ENCODE assay signal across 14 cellular contexts in genomic region chr7:100433276-100433591, GRCh38. TPM values are rescaled to one million over a fixed set of nuclear protein-coding genes. Genes with fewer than 3 reads are reported as not detected.
DNase-seq lines count a peak whose midpoint lies in the region; ATAC-seq and TF ChIP-seq lines count a peak whose summit lies in the region.
"Had no signal": no experiment of that assay in that cellular context is flagged by ENCODE, and none has a peak within 500 bp of the region (broad histone marks: within the 10 kb centered on the region; RNA-seq: fewer than 3 reads in every experiment).

No MANE protein-coding gene starts in this region.

- H3K4me1 ChIP-seq in Panc1 (ENCODE audit: control insufficient read depth, insufficient read depth, low read length), result peaks cover 43% of the 10 kb centered on the region
- H3K4me1 ChIP-seq in stomach, result peaks cover 36 to 62% (median 59%) of the 10 kb centered on the region in 4 donors
- H3K4me1 ChIP-seq in esophagus muscularis mucosa, result peaks cover 34 to 64% (median 56%) of the 10 kb centered on the region in 4 donors

- H3K9me3 ChIP-seq in Panc1 (ENCODE audit: control insufficient read depth, insufficient read depth, low read depth, low read length) (no peaks in the 10 kb centered on the region), stomach (no peaks in the 10 kb centered on the region), esophagus muscularis mucosa (no peaks in the 10 kb centered on the region)

- no peaks in the 10 kb centered on the region for H3K27me3 Mint-ChIP-seq in activated T-cell treated with anti-CD3 and anti-CD28 coated beads, Interleukin-2, amount 50 U/mL, for 72 hours (ENCODE audit: low read depth)
- no peaks in the 10 kb centered on the region for H3K27me3 Mint-ChIP-seq in dendritic cell treated with granulocyte-macrophage colony-stimulating factor and Interleukin-4, amounts not matched to agents 40 ng/mL and 50 ng/mL, for 4 days

- TF ChIP-seq CTCF in Panc1 (IDR thresholded peaks at IDR 0.05), result no peak
- TF ChIP-seq CTCF in stomach (IDR thresholded peaks at IDR 0.05), result no peak
- no peak for TF ChIP-seq CTCF in esophagus muscularis mucosa (IDR thresholded peaks at IDR 0.05)

- no peak for DNase-seq in activated T-cell treated with anti-CD3 and anti-CD28 coated beads, Interleukin-2, amount 50 U/mL, for 72 hours
- DNase-seq in activated T-cell treated with anti-CD3 and anti-CD28 coated beads, Interleukin-2, amount 50 U/mL, for 1 hour, result no peak
- DNase-seq in Panc1 (ENCODE audit: low read depth, low spot score), result no peak
- no peak for DNase-seq in stomach
- no peak for DNase-seq in glomerular visceral epithelial cell (ENCODE audit: extremely low spot score)
- DNase-seq in esophagus muscularis mucosa (ENCODE audit: extremely low spot score), result no peak
- no peak for DNase-seq in NCI-H2171 treated with DMSO at 0.1 percent for 48 hours (lab: John Stamatoyannopoulos, UW)
- DNase-seq: DMS53, NCI-H1105 treated with DMSO at 0.1 percent for 48 hours, NCI-H446 had no signal

- no peaks in the 10 kb centered on the region for H3K9me3 Mint-ChIP-seq in activated T-cell treated with anti-CD3 and anti-CD28 coated beads, Interleukin-2, amount 50 U/mL, for 72 hours
- no peaks in the 10 kb centered on the region for H3K9me3 Mint-ChIP-seq in dendritic cell treated with granulocyte-macrophage colony-stimulating factor and Interleukin-4, amounts not matched to agents 40 ng/mL and 50 ng/mL, for 4 days

- H3K4me1 Mint-ChIP-seq in activated T-cell treated with anti-CD3 and anti-CD28 coated beads, Interleukin-2, amount 50 U/mL, for 72 hours (ENCODE audit: low read depth), result peaks cover 52% of the 10 kb centered on the region
- H3K4me1 Mint-ChIP-seq in dendritic cell treated with granulocyte-macrophage colony-stimulating factor and Interleukin-4, amounts not matched to agents 40 ng/mL and 50 ng/mL, for 4 days (ENCODE audit: low read depth), result peaks cover 58% of the 10 kb centered on the region

- peaks cover 16 to 34% of the 10 kb centered on the region in 2 donors for H3K36me3 Mint-ChIP-seq in activated T-cell treated with anti-CD3 and anti-CD28 coated beads, Interleukin-2, amount 50 U/mL, for 72 hours (ENCODE audit: insufficient read depth in 2 of 2)
- H3K36me3 Mint-ChIP-seq in dendritic cell treated with granulocyte-macrophage colony-stimulating factor and Interleukin-4, amounts not matched to agents 40 ng/mL and 50 ng/mL, for 4 days (ENCODE audit: low read depth), result peaks cover 79% of the 10 kb centered on the region

- 63 to 76% (median 71%) methylated on average over 3 to 4 of the region's 4 CpGs for WGBS in stomach, 5 donors
- 70% methylated on average over 4 of the region's 4 CpGs for WGBS in esophagus muscularis mucosa

- no peaks in the 10 kb centered on the region; the same call in 1 of the 2 replicates for H3K36me3 ChIP-seq in Panc1 (ENCODE audit: control insufficient read depth, insufficient read depth, low read length)
- peaks cover 12 to 43% (median 32%) of the 10 kb centered on the region in 4 donors for H3K36me3 ChIP-seq in stomach
- H3K36me3 ChIP-seq in esophagus muscularis mucosa, result peaks cover 8 to 41% (median 36%) of the 10 kb centered on the region in 4 donors
- H3K36me3 ChIP-seq: neural progenitor cell had no signal

- in situ Hi-C loops in Panc1 (cut with HindIII; ENCODE audit: low pct_unique_long_range_greater_than_20kb, low sequenced_read_pairs), result no loop called here

- no peaks in the 10 kb centered on the region for H3K27me3 ChIP-seq in Panc1 (ENCODE audit: control insufficient read depth, insufficient read depth, low read length)
- no peaks in the 10 kb centered on the region for H3K27me3 ChIP-seq in stomach
- H3K27me3 ChIP-seq in esophagus muscularis mucosa, result peaks cover 0 to 6% (median 0%) of the 10 kb centered on the region in 4 donors
- H3K27me3 ChIP-seq: neural progenitor cell had no signal

- ATAC-seq in activated T-cell treated with anti-CD3 and anti-CD28 coated beads, Interleukin-2, amount 50 U/mL, for 72 hours (replicated peaks in 1 of 2), result no peak
- no peak for ATAC-seq in Panc1

- H3K4me3 ChIP-seq in Panc1 (ENCODE audit: low read depth in 2 of 2, low read length in 2 of 2) (peak overlapping the region in 1 of 2 experiments; percentile 10; a peak in 1 of 4 replicates), stomach (no peak overlapping the region), esophagus muscularis mucosa (no peak overlapping the region)

- POLR2A ChIA-PET in Panc1 (lab: Charles Lee), result no interaction called here

- TF ChIP-seq EP300 in stomach (IDR thresholded peaks at IDR 0.05) (no peak), esophagus muscularis mucosa (IDR thresholded peaks at IDR 0.05) (no peak)

- BruUV-seq in Panc1 (replicated peaks; lab: Mats Ljungman, UMichigan), result no TSS peak

- intact Hi-C loops in Panc1 (cut with micrococcal nuclease; ENCODE audit: unreplicated experiment), result no loop called here
- intact Hi-C loops in dendritic cell treated with granulocyte-macrophage colony-stimulating factor and Interleukin-4, amounts not matched to agents 40 ng/mL and 50 ng/mL, for 4 days (cut with micrococcal nuclease), result no loop called here
- intact Hi-C loops in stomach (cut with DNase I; ENCODE audit: low total_unique reads), result no loop called here
- intact Hi-C loops in esophagus muscularis mucosa (cut with DNase I), result no loop called here

- H3K27ac ChIP-seq in Panc1 (ENCODE audit: low read length) (peak overlapping the region; percentile 98), stomach (peak overlapping the region in 3 of 5 donors; percentile 8 to 100 (median 24)), esophagus muscularis mucosa (replicated peaks in 1 of 4) (peak overlapping the region in 2 of 4 donors; percentile 11 to 96)

- TF ChIP-seq POLR2A in stomach (IDR thresholded peaks at IDR 0.05) (no peak), esophagus muscularis mucosa (IDR thresholded peaks at IDR 0.05; ENCODE audit: low read depth) (no peak)

- H3K27ac Mint-ChIP-seq in activated T-cell treated with anti-CD3 and anti-CD28 coated beads, Interleukin-2, amount 50 U/mL, for 72 hours, result peak overlapping the region; percentile 69
- peak overlapping the region; percentile 35 for H3K27ac Mint-ChIP-seq in dendritic cell treated with granulocyte-macrophage colony-stimulating factor and Interleukin-4, amounts not matched to agents 40 ng/mL and 50 ng/mL, for 4 days

- H3K4me3 Mint-ChIP-seq in activated T-cell treated with anti-CD3 and anti-CD28 coated beads, Interleukin-2, amount 50 U/mL, for 72 hours, result peak overlapping the region; percentile 84 to 95
- H3K4me3 Mint-ChIP-seq in dendritic cell treated with granulocyte-macrophage colony-stimulating factor and Interleukin-4, amounts not matched to agents 40 ng/mL and 50 ng/mL, for 4 days, result no peak overlapping the region

- CTCF ChIA-PET in Panc1 (lab: Charles Lee), result no interaction called here

RNA-seq across cellular contexts. Expression of gene PPP1R35, which starts 3.1 kb away (rescaled TPM):
- 10 to 100 TPM; 59.0 to 68.8 TPM for total RNA-seq in activated T-cell treated with anti-CD3 and anti-CD28 coated beads, Interleukin-2, amount 50 U/mL, for 72 hours
- total RNA-seq in Panc1 (2021; ENCODE audit: unreplicated experiment) (74.4 TPM), stomach (100 to 1,000 TPM in 1 of 5 donors, 10 to 100 TPM in 1, 1 to 10 TPM in 2, not detected in 1; 6.2 to 226 (median 38.9) TPM), esophagus muscularis mucosa (10 to 100 TPM; 24.5 to 35.1 (median 27.0) TPM)
- polyA plus RNA-seq in Panc1 (2012; ENCODE audit: insufficient read length), result 63.9 TPM
- 10 to 100 TPM; 29.5 to 78.0 (median 39.5) TPM for polyA plus RNA-seq in stomach

RNA-seq across cellular contexts. Expression of gene MEPCE, which starts 3.6 kb away (rescaled TPM):
- total RNA-seq in activated T-cell treated with anti-CD3 and anti-CD28 coated beads, Interleukin-2, amount 50 U/mL, for 72 hours, result 10 to 100 TPM; 61.0 to 66.7 TPM
- total RNA-seq in Panc1 (2021; ENCODE audit: unreplicated experiment) (72.1 TPM), stomach (100 to 1,000 TPM in 1 of 5 donors, 10 to 100 TPM in 4; 14.1 to 117 (median 28.1) TPM), esophagus muscularis mucosa (10 to 100 TPM; 21.2 to 44.9 (median 40.6) TPM)
- polyA plus RNA-seq in Panc1 (2012; ENCODE audit: insufficient read length), result 77.1 TPM
- polyA plus RNA-seq in stomach, result 10 to 100 TPM; 17.4 to 21.4 (median 20.0) TPM

RNA-seq across cellular contexts. Expression of gene ZCWPW1, which starts 4.7 kb away (rescaled TPM):
- total RNA-seq in activated T-cell treated with anti-CD3 and anti-CD28 coated beads, Interleukin-2, amount 50 U/mL, for 72 hours, result 1 to 10 TPM; 5.9 to 6.5 TPM
- 6.5 TPM for total RNA-seq in Panc1 (2021; ENCODE audit: unreplicated experiment)
- polyA plus RNA-seq in Panc1 (2012; ENCODE audit: insufficient read length), result 4.2 TPM
- 10 to 100 TPM in 2 of 5 donors, 1 to 10 TPM in 1, under 1 TPM in 1, not detected in 1; 0.89 to 44.3 (median 10.9) TPM for total RNA-seq in stomach
- polyA plus RNA-seq in stomach, result 10 to 100 TPM in 1 of 3 donors, 1 to 10 TPM in 2; 4.9 to 11.7 (median 5.2) TPM
- 1 to 10 TPM; 2.9 to 7.6 (median 5.8) TPM for total RNA-seq in esophagus muscularis mucosa

RNA-seq across cellular contexts. Expression of gene SPACDR, which starts 30.8 kb away (rescaled TPM):
- 1 to 10 TPM; 5.4 to 5.6 TPM for total RNA-seq in activated T-cell treated with anti-CD3 and anti-CD28 coated beads, Interleukin-2, amount 50 U/mL, for 72 hours
- 1.5 TPM for total RNA-seq in Panc1 (2021; ENCODE audit: unreplicated experiment)
- polyA plus RNA-seq in Panc1 (2012; ENCODE audit: insufficient read length), result 2.5 TPM
- 1 to 10 TPM in 1 of 5 donors, not detected in 4; 2.3 TPM for total RNA-seq in stomach
- 1 to 10 TPM in 1 of 3 donors, under 1 TPM in 1, not detected in 1; 0.65 to 1.1 TPM for polyA plus RNA-seq in stomach
- under 1 TPM in 1 of 4 donors, not detected in 3; 0.78 TPM for total RNA-seq in esophagus muscularis mucosa
- total RNA-seq: RPMI7951, ureter had no signal

RNA-seq across cellular contexts. Expression of gene TSC22D4, which starts 45.8 kb away (rescaled TPM):
- total RNA-seq in activated T-cell treated with anti-CD3 and anti-CD28 coated beads, Interleukin-2, amount 50 U/mL, for 72 hours, result 100 to 1,000 TPM in 1 of 2 donors, 10 to 100 TPM in 1; 94.9 to 113 TPM
- total RNA-seq in Panc1 (2021; ENCODE audit: unreplicated experiment) (82.6 TPM), stomach (100 to 1,000 TPM in 1 of 5 donors, 10 to 100 TPM in 3, 1 to 10 TPM in 1; 9.4 to 120 (median 28.0) TPM), esophagus muscularis mucosa (10 to 100 TPM; 26.2 to 51.4 (median 33.1) TPM)
- 73.5 TPM for polyA plus RNA-seq in Panc1 (2012; ENCODE audit: insufficient read length)
- polyA plus RNA-seq in stomach, result 10 to 100 TPM; 25.1 to 44.8 (median 35.0) TPM
